Comparison of ENCODE assay signal across 25 cellular contexts in genomic region chr13:74009100-74009668, GRCh38.
DNase-seq lines count a peak whose midpoint lies in the region; ATAC-seq, FAIRE-seq and TF ChIP-seq lines count a peak whose summit lies in the region.
"Had no signal": no experiment of that assay in that cellular context is flagged by ENCODE, and none has a peak within 500 bp of the region (broad histone marks: within the 10 kb centered on the region; RNA-seq: fewer than 3 reads in every experiment).

No MANE protein-coding gene starts in this region.

- no peaks in the 10 kb centered on the region for H3K9me3 Mint-ChIP-seq in CD4-positive, alpha-beta T cell
- H3K9me3 Mint-ChIP-seq in naive thymus-derived CD4-positive, alpha-beta T cell: no peaks in the 10 kb centered on the region
- H3K9me3 Mint-ChIP-seq: CD8-positive, alpha-beta T cell; GM23338 had no signal

- H3K27ac Mint-ChIP-seq in CD4-positive, alpha-beta T cell: peak overlapping the region; percentile 37
- peak overlapping the region in 7 of 9 donors; percentile 5 to 72 (median 36) for H3K27ac Mint-ChIP-seq in naive thymus-derived CD4-positive, alpha-beta T cell
- H3K27ac Mint-ChIP-seq: GM23338 had no signal

- intact Hi-C loops in CD4-positive, alpha-beta T cell (cut with DNase I, micrococcal nuclease): no loop called here
- intact Hi-C loops in naive thymus-derived CD4-positive, alpha-beta T cell (cut with micrococcal nuclease): no loop called here

- CTCF ChIA-PET in CD4-positive, alpha-beta T cell (lab: Charles Lee): no interaction called here
- CTCF ChIA-PET in HEK293T (lab: Yijun Ruan, JAX): no interaction called here
- CTCF ChIA-PET in naive thymus-derived CD4-positive, alpha-beta T cell (lab: Charles Lee): interaction anchor here (0.9 kb wide), 1 partner anchor 277 kb away, joined by 4 read pairs; no protein-coding TSS in a partner anchor

- H3K27me3 ChIP-seq in CD4-positive, alpha-beta T cell (ENCODE audit: control insufficient read depth, insufficient read depth, low read length): no peaks in the 10 kb centered on the region
- no peaks in the 10 kb centered on the region for H3K27me3 ChIP-seq in naive thymus-derived CD4-positive, alpha-beta T cell (ENCODE audit: control insufficient read depth in 2 of 2, insufficient read depth in 2 of 2, low read length in 2 of 2)
- H3K27me3 ChIP-seq: BLaER1 treated with 17β-estradiol and CSF1 and Interleukin-3, amounts not matched to agents 10 nM and 100 nM; SJCRH30 had no signal

- H3K27ac ChIP-seq in CD4-positive, alpha-beta T cell (ENCODE audit: low read depth, low read length): no peak overlapping the region
- H3K27ac ChIP-seq in naive thymus-derived CD4-positive, alpha-beta T cell (ENCODE audit: low read depth, low read length): no peak overlapping the region
- H3K27ac ChIP-seq: BLaER1 treated with 17β-estradiol and CSF1 and Interleukin-3, amounts not matched to agents 10 nM and 100 nM; SJCRH30 had no signal

- ATAC-seq in CD4-positive, alpha-beta T cell (ENCODE audit: poor library complexity): no peak
- ATAC-seq in left lobe of liver (peak; percentile 55), HG02981 (IDR thresholded peaks at IDR 0.05; ENCODE audit: unreplicated experiment) (no peak)
- ATAC-seq in naive thymus-derived CD4-positive, alpha-beta T cell: no peak
- ATAC-seq: CD8-positive, alpha-beta T cell; GM23338; HCT116; K562 had no signal

- no peak for FAIRE-seq in urothelium cell line (lab: Jason Lieb, UNC)
- FAIRE-seq: G401.6, GM18507, K562, RCC 7860 had no signal

- H3K4me1 ChIP-seq in naive thymus-derived CD4-positive, alpha-beta T cell (ENCODE audit: control insufficient read depth in 2 of 2, insufficient read depth in 2 of 2, low read length in 2 of 2): peaks cover 10 to 11% of the 10 kb centered on the region in 2 donors

- H3K4me3 ChIP-seq in naive thymus-derived CD4-positive, alpha-beta T cell (ENCODE audit: low read length): no peak overlapping the region
- H3K4me3 ChIP-seq: BLaER1 treated with 17β-estradiol and CSF1 and Interleukin-3, amounts not matched to agents 10 nM and 100 nM; GM23338; K562; SJCRH30 had no signal

- POLR2A ChIA-PET in CD4-positive, alpha-beta T cell (lab: Charles Lee): interaction anchor here (0.5 to 1.2 kb wide), 2 partner anchors 52 to 125 kb away, joined by 3 to 4 read pairs; no protein-coding TSS in a partner anchor
- POLR2A ChIA-PET in HEK293T (lab: Yijun Ruan, JAX): no interaction called here
- POLR2A ChIA-PET in naive thymus-derived CD4-positive, alpha-beta T cell (lab: Charles Lee): interaction anchor here (1.3 kb wide), 1 partner anchor 25 kb away, joined by 3 read pairs; no protein-coding TSS in a partner anchor

- no peaks in the 10 kb centered on the region for H3K27me3 Mint-ChIP-seq in CD4-positive, alpha-beta T cell
- H3K27me3 Mint-ChIP-seq in naive thymus-derived CD4-positive, alpha-beta T cell: no peaks in the 10 kb centered on the region

- H3K36me3 Mint-ChIP-seq in CD4-positive, alpha-beta T cell (ENCODE audit: low read depth): peaks cover 33% of the 10 kb centered on the region
- H3K36me3 Mint-ChIP-seq in naive thymus-derived CD4-positive, alpha-beta T cell: peaks cover 0 to 21% (median 9%) of the 10 kb centered on the region in 5 donors

- no peak for TF ChIP-seq CTCF in CD4-positive, alpha-beta T cell (IDR thresholded peaks at IDR 0.05)

- peaks cover 93% of the 10 kb centered on the region for H3K4me1 Mint-ChIP-seq in CD4-positive, alpha-beta T cell (ENCODE audit: low read depth)
- peaks cover 19 to 90% (median 80%) of the 10 kb centered on the region in 7 donors for H3K4me1 Mint-ChIP-seq in naive thymus-derived CD4-positive, alpha-beta T cell

- DNase-seq in CD4-positive, alpha-beta T cell: no peak
- DNase-seq in HEK293T (ENCODE audit: extremely low spot score): no peak
- DNase-seq in left lobe of liver (ENCODE audit: low spot score): no peak
- no peak for DNase-seq in naive thymus-derived CD4-positive, alpha-beta T cell
- DNase-seq in DMS 273 (lab: John Stamatoyannopoulos, UW; ENCODE audit: unreplicated experiment): no peak
- no peak for DNase-seq in urothelium cell line (ENCODE audit: low spot score)
- no peak for DNase-seq in HK-2 (ENCODE audit: unreplicated experiment)
- DNase-seq: Calu3; CD8-positive, alpha-beta T cell; MM.1S; NCI-H1048; NCI-H1417 treated with DMSO at 0.1 percent for 48 hours; NCI-H187; NCI-H446; NCI-H526 treated with DMSO at 0.1 percent for 48 hours; OCI-M1; SJCRH30 had no signal

- H3K36me3 ChIP-seq in naive thymus-derived CD4-positive, alpha-beta T cell (ENCODE audit: control insufficient read depth in 2 of 3, insufficient read depth in 3 of 3, low read length in 3 of 3): no peaks in the 10 kb centered on the region
- H3K36me3 ChIP-seq: SJCRH30 had no signal

- H3K4me3 Mint-ChIP-seq in CD4-positive, alpha-beta T cell: no peak overlapping the region
- H3K4me3 Mint-ChIP-seq in naive thymus-derived CD4-positive, alpha-beta T cell: no peak overlapping the region
- H3K4me3 Mint-ChIP-seq: CD8-positive, alpha-beta T cell; GM23338 had no signal

- no peaks in the 10 kb centered on the region for H3K9me3 ChIP-seq in CD4-positive, alpha-beta T cell (ENCODE audit: control insufficient read depth, low read length)
- no peaks in the 10 kb centered on the region for H3K9me3 ChIP-seq in naive thymus-derived CD4-positive, alpha-beta T cell (ENCODE audit: control insufficient read depth in 2 of 3, low read length in 3 of 3)
- H3K9me3 ChIP-seq: SJCRH30 had no signal

TF ChIP-seq in HEK293T, 16 proteins besides CTCF, POLR2A, EP300 and RAD21:
- no peak for TF ChIP-seq LEF1 (IDR thresholded peaks at IDR 0.05; ENCODE audit: borderline replicate concordance)
- peak; percentile 61 for TF ChIP-seq PKNOX1 (IDR thresholded peaks at IDR 0.05)
